ENCODE assay signal across 15 cellular contexts in the genomic region with DNA sequence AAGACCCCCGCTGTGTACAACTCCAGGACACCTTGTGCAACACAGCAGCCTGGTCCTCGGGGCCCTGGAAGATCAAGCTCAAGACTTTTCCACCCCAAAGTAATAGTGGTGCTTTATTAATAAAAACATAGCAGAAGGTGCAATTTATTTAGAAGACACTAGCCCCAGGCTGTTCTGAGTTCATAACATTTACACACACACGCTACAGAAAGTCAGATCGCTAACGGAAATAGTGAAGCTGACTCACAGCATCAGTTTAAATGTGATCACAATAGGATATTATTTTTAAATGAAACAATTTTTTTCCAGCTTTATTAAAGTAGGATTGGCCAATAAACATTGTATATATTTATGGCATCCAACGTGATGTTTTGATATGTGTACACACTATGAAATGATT.
DNase-seq lines count a peak whose midpoint lies in the region; ATAC-seq and TF ChIP-seq lines count a peak whose summit lies in the region.
"Had no signal": no experiment of that assay in that cellular context is flagged by ENCODE, and none has a peak within 500 bp of the region (broad histone marks: within the 10 kb centered on the region; RNA-seq: fewer than 3 reads in every experiment).

No MANE protein-coding gene starts in this region.

- DNase-seq in COLO829 (ENCODE audit: low spot score) (peak; percentile 56), ELR (ENCODE audit: low read depth) (peak; percentile 25), RPMI7951 (ENCODE audit: low read depth) (peak; percentile 48), foreskin keratinocyte (peak; percentile 8 to 36), cerebellar cortex (ENCODE audit: low spot score) (no peak), NCI-H748 (lab: John Stamatoyannopoulos, UW; ENCODE audit: unreplicated experiment) (no peak), AML-193 (lab: John Stamatoyannopoulos, UW) (no peak), SIG-M5 treated with dmso at 0.1 percent for 504 hours (lab: John Stamatoyannopoulos, UW; ENCODE audit: unreplicated experiment) (no peak)
- DNase-seq: 8988T; Caco-2; CD8-positive, alpha-beta T cell; H9 had no signal

- no peaks in the 10 kb centered on the region for H3K27me3 ChIP-seq in foreskin keratinocyte
- H3K27me3 ChIP-seq: BLaER1 treated with 17β-estradiol and CSF1 and Interleukin-3, amounts not matched to agents 10 nM and 100 nM had no signal

- TF ChIP-seq CTCF in foreskin keratinocyte (conservative IDR thresholded peaks at IDR 0.05): no peak

- no peak for ATAC-seq in foreskin keratinocyte
- ATAC-seq: CD8-positive, alpha-beta T cell; GM12878; HepG2 had no signal

- H3K4me1 ChIP-seq in foreskin keratinocyte: no peaks in the 10 kb centered on the region
- H3K4me1 ChIP-seq: Caco-2 had no signal

- no peak overlapping the region for H3K27ac ChIP-seq in foreskin keratinocyte
- H3K27ac ChIP-seq: BLaER1 treated with 17β-estradiol and CSF1 and Interleukin-3, amounts not matched to agents 10 nM and 100 nM had no signal

Comparison
In these comparisons a context has a peak if more than half of its experiments do, and no peak if none do; other contexts are left out.
1. DNase-seq: peak in COLO829 (single experiment), ELR (single experiment), RPMI7951 (single experiment) and foreskin keratinocyte (2 of 2); none in cerebellar cortex (single experiment), NCI-H748 (single experiment), AML-193 (0 of 2) and SIG-M5 treated with dmso at 0.1 percent for 504 hours (single experiment).